1 cellular context compared by ENCODE assay signal in genomic region chr2:222907048-222907447, GRCh38.
TF ChIP-seq lines count a peak whose summit lies in the region.

No MANE protein-coding gene starts in this region.

TF ChIP-seq in IMR-90, 13 proteins besides CTCF, POLR2A, EP300 and RAD21 (continued from another document):
- TF ChIP-seq NFE2L2 (IDR thresholded peaks at IDR 0.05; ENCODE audit: low read depth, low read length) (no peak), CHD1 (IDR thresholded peaks at IDR 0.05; ENCODE audit: low read depth, low read length) (no peak), SMC3 (IDR thresholded peaks at IDR 0.05; ENCODE audit: low read depth, low read length) (no peak)
